In the genomic region with DNA sequence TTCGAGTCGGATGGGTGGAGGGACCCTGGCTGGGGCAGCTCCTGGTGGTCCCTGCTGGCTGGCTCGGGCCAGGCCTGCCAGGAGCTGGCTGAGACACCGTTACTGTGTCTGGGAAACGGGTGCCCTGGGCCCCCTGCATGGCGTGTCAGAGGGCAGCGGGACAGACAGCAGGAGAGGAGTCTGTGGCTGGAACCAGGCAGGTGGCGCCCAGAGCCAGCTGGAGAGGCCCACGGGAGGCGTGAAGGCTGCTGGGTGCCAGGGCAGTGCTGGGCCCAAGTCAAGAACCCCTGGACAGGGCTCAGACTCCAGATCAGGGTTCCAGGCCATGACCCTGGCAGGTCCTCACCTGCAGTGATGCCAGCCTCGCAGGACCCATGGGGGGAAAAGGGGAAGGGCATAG, we compare ENCODE assay signal across 1 cellular context.
TF ChIP-seq lines count a peak whose summit lies in the region.

No MANE protein-coding gene starts in this region.

TF ChIP-seq in HCT116, 20 proteins besides CTCF, POLR2A, EP300 and RAD21:
- no peak for TF ChIP-seq SP1 (IDR thresholded peaks at IDR 0.05; ENCODE audit: low read depth)
- TF ChIP-seq, protein P1, sequence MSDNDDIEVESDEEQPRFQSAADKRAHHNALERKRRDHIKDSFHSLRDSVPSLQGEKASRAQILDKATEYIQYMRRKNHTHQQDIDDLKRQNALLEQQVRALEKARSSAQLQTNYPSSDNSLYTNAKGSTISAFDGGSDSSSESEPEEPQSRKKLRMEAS (IDR thresholded peaks at IDR 0.05): no peak
- TF ChIP-seq FOSL1 (IDR thresholded peaks at IDR 0.05; ENCODE audit: low read depth): no peak
- no peak for TF ChIP-seq YY1 (IDR thresholded peaks at IDR 0.05; ENCODE audit: extremely low read depth, insufficient replicate concordance, low read depth, low read length)
- TF ChIP-seq EGR1 (IDR thresholded peaks at IDR 0.05; ENCODE audit: low read depth): no peak
- no peak for TF ChIP-seq CEBPB (IDR thresholded peaks at IDR 0.05; ENCODE audit: low read depth)
- TF ChIP-seq EZH2 (IDR thresholded peaks at IDR 0.05): no peak
- TF ChIP-seq JUND (IDR thresholded peaks at IDR 0.05): no peak
